1 cellular context compared by ENCODE assay signal in genomic region chr5:159971514-159971913, GRCh38.
TF ChIP-seq lines count a peak whose summit lies in the region.

No MANE protein-coding gene starts in this region.

TF ChIP-seq in SK-N-SH treated with all-trans-retinoic acid at 6 μM for 48 hours, 23 proteins besides CTCF, POLR2A, EP300 and RAD21 (continued from another document):
- TF ChIP-seq POU6F1 (CRISPR knock-in tag; IDR thresholded peaks at IDR 0.05; ENCODE audit: borderline replicate concordance, low read depth): no peak
- TF ChIP-seq RARB (CRISPR knock-in tag; IDR thresholded peaks at IDR 0.05): no peak
- TF ChIP-seq GLIS3 (CRISPR knock-in tag; IDR thresholded peaks at IDR 0.05): no peak
- no peak for TF ChIP-seq CREB5 (CRISPR knock-in tag; IDR thresholded peaks at IDR 0.05; ENCODE audit: low read depth)
- no peak for TF ChIP-seq ZNF8 (CRISPR knock-in tag; IDR thresholded peaks at IDR 0.05)
